18 cellular contexts compared by ENCODE assay signal in the genomic region with DNA sequence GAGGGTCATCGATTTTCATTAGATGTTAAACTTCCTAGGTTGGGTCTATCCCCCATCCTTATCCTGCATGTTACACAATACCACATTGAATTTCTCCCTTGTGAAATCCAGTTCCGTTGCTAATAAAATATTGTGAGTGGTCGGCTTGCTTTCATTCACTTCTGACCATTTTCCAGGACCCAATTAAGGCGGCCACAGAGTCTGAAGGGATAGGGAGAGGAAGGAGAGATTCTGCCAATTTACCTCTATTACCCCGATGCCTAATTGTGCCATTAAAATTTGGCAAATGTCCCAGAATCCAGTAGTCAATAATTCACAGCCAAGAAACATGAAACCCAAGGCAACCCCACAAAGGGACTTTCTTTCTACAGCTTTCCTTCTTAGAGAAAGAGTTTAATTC.
DNase-seq lines count a peak whose midpoint lies in the region; ATAC-seq, FAIRE-seq and TF ChIP-seq lines count a peak whose summit lies in the region.
"Had no signal": no experiment of that assay in that cellular context is flagged by ENCODE, and none has a peak within 500 bp of the region (broad histone marks: within the 10 kb centered on the region; RNA-seq: fewer than 3 reads in every experiment).

No MANE protein-coding gene starts in this region.

- ATAC-seq in aorta (ENCODE audit: low FRiP score): no peak
- ATAC-seq in GM19324 (IDR thresholded peaks at IDR 0.05; ENCODE audit: low FRiP score, unreplicated experiment): no peak
- ATAC-seq: gastrocnemius medialis; HepG2; stimulated activated naive B cell treated with anti-CD40 and anti-IgM and Interleukin-4, amounts not matched to agents 10 μg/mL and 1 μg/mL and 100 μg/mL, for 72 hours; upper lobe of right lung had no signal

- H3K9me3 ChIP-seq in aorta (ENCODE audit: control insufficient read depth, low read length): peaks cover 1% of the 10 kb centered on the region
- H3K9me3 ChIP-seq in kidney (ENCODE audit: control insufficient read depth in 1 of 2, low read length in 2 of 2): no peaks in the 10 kb centered on the region
- H3K9me3 ChIP-seq: gastrocnemius medialis, neutrophil, upper lobe of right lung had no signal

- H3K4me3 ChIP-seq in aorta (ENCODE audit: low read length in 2 of 2): no peak overlapping the region
- H3K4me3 ChIP-seq in kidney (ENCODE audit: low read length in 2 of 2): no peak overlapping the region
- H3K4me3 ChIP-seq: gastrocnemius medialis, skin epidermis, upper lobe of right lung had no signal

- no peak overlapping the region for H3K9ac ChIP-seq in kidney (ENCODE audit: low read length in 2 of 2)

- no peak for FAIRE-seq in kidney (lab: Jason Lieb, UNC)
- FAIRE-seq: colon, endothelial cell of umbilical vein, H1, HepG2 had no signal

- H3K4me1 ChIP-seq in aorta (ENCODE audit: control insufficient read depth in 1 of 2, insufficient read depth in 2 of 2, low read length in 2 of 2) (no peaks in the 10 kb centered on the region), kidney (ENCODE audit: control insufficient read depth in 1 of 2, insufficient read depth in 1 of 2, low read depth in 1 of 2, low read length in 2 of 2) (no peaks in the 10 kb centered on the region)
- H3K4me1 ChIP-seq: gastrocnemius medialis, upper lobe of right lung had no signal

- TF ChIP-seq CTCF in kidney (IDR thresholded peaks at IDR 0.05; ENCODE audit: borderline replicate concordance, extremely low read depth, insufficient read depth): no peak

- DNase-seq in COR-L47 (lab: John Stamatoyannopoulos, UW) (peak; percentile 95), LoVo (ENCODE audit: low spot score) (peak; percentile 7), NCI-H2196 (lab: John Stamatoyannopoulos, UW; ENCODE audit: unreplicated experiment) (peak; percentile 18), kidney tubule cell (ENCODE audit: low spot score) (peak; percentile 5), aorta (no peak), kidney (no peak)
- DNase-seq in activated CD4-positive, CD25-positive, alpha-beta regulatory T cell treated with anti-CD3 and anti-CD28 coated beads, Interleukin-2, amount 50 U/mL, for 72 hours: no peak
- DNase-seq: activated CD4-positive, alpha-beta T cell treated with anti-CD3 and anti-CD28 coated beads, Interleukin-2, amount 50 U/mL, for 48 hours; gastrocnemius medialis; stimulated activated naive B cell treated with anti-CD40 and anti-IgM and Interleukin-4, amounts not matched to agents 10 μg/mL and 1 μg/mL and 100 μg/mL, for 72 hours; upper lobe of right lung had no signal

- H3K36me3 ChIP-seq in aorta (ENCODE audit: control insufficient read depth in 1 of 2, insufficient read depth in 2 of 2, low read length in 1 of 2) (no peaks in the 10 kb centered on the region), kidney (ENCODE audit: control insufficient read depth in 1 of 2, insufficient read depth in 2 of 2, low read length in 2 of 2) (no peaks in the 10 kb centered on the region)
- H3K36me3 ChIP-seq: gastrocnemius medialis, neutrophil, upper lobe of right lung had no signal

- H3K27me3 ChIP-seq in aorta (ENCODE audit: control insufficient read depth in 1 of 2, insufficient read depth in 2 of 2, low read length in 1 of 2): no peaks in the 10 kb centered on the region
- H3K27me3 ChIP-seq: gastrocnemius medialis, neutrophil had no signal

- H3K27ac ChIP-seq in aorta (ENCODE audit: low read depth in 1 of 2, low read length in 2 of 2): no peak overlapping the region
- no peak overlapping the region for H3K27ac ChIP-seq in kidney (ENCODE audit: low read depth in 2 of 2, low read length in 2 of 2)
- H3K27ac ChIP-seq: gastrocnemius medialis, neutrophil, skin epidermis, upper lobe of right lung had no signal

- WGBS in aorta, 2 donors: 58 to 65% methylated on average over 5 of the region's 5 CpGs

- intact Hi-C loops in aorta (cut with DNase I): no loop called here
- intact Hi-C loops in kidney (cut with DNase I): no loop called here

Comparison
In these comparisons a context has a peak if more than half of its experiments do, and no peak if none do; other contexts are left out.
1. DNase-seq: peak in COR-L47 (single experiment), LoVo (single experiment), NCI-H2196 (single experiment) and kidney tubule cell (single experiment); none in aorta (0 of 2), activated CD4-positive, CD25-positive, alpha-beta regulatory T cell treated with anti-CD3 and anti-CD28 coated beads, Interleukin-2, amount 50 U/mL, for 72 hours (single experiment) and kidney (single experiment).